22 cellular contexts compared by ENCODE assay signal in the genomic region with DNA sequence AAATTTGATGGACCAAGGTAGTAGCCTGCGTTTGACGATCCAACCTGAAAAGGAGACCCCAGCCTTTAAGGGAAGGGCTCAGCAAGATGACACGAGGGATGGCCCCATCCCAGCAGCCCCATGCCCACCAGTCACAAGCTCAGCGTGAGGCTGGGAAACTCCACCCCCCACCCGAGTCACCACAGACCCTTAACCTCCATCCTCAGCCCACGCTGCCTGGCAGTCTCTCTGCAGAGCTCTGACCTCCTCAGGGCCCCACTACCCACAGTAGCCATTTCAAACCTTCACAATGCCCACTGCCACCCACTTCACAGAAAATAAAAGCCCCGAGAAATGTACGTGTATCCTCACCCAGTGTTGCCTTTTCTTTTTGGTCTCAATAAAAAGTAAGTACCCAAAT. TPM values are rescaled to one million over a fixed set of nuclear protein-coding genes. Genes with fewer than 3 reads are reported as not detected.
DNase-seq lines count a peak whose midpoint lies in the region; ATAC-seq and TF ChIP-seq lines count a peak whose summit lies in the region.
"Had no signal": no experiment of that assay in that cellular context is flagged by ENCODE, and none has a peak within 500 bp of the region (broad histone marks: within the 10 kb centered on the region; RNA-seq: fewer than 3 reads in every experiment).

No MANE protein-coding gene starts in this region.

- DNase-seq in Right ventricle myocardium inferior (ENCODE audit: missing footprints): peak; percentile 21
- DNase-seq in right cardiac atrium: no peak
- no peak for DNase-seq in activated CD4-positive, alpha-beta memory T cell treated with anti-CD3 and anti-CD28 coated beads for 36 hours
- peak; percentile 60 for DNase-seq in fibroblast of mammary gland (ENCODE audit: low read depth)
- DNase-seq in DMS79 treated with DMSO at 0.1 percent for 48 hours (lab: John Stamatoyannopoulos, UW): no peak
- DNase-seq in HuH-7.5 (ENCODE audit: low spot score): no peak
- no peak for DNase-seq in NCI-H1436 treated with DMSO at 0.1 percent for 48 hours (lab: John Stamatoyannopoulos, UW)
- DNase-seq: activated CD4-positive, alpha-beta T cell treated with anti-CD3 and anti-CD28 coated beads for 4 hours; activated T-cell treated with anti-CD3 and anti-CD28 coated beads, Interleukin-2, amount 50 U/mL, for 1 hour; gastrocnemius medialis; NCI-H1105; NCI-H2171; NCI-H774; stimulated activated CD4-positive, alpha-beta T cell treated with anti-CD3 and anti-CD28 coated beads, Interleukin-15, amount 100 ng/mL, for 24 hours; stimulated activated naive B cell treated with anti-CD40 and anti-IgM and Interleukin-4, amounts not matched to agents 10 μg/mL and 1 μg/mL and 100 μg/mL, for 72 hours; transverse colon had no signal

- peak overlapping the region; percentile 4 for H3K27ac Mint-ChIP-seq in activated CD4-positive, alpha-beta memory T cell treated with anti-CD3 and anti-CD28 coated beads for 36 hours
- H3K27ac Mint-ChIP-seq: dendritic cell treated with granulocyte-macrophage colony-stimulating factor and Interleukin-4, amounts not matched to agents 40 ng/mL and 50 ng/mL, for 4 days; mesothelial cell of epicardium had no signal

- no peak overlapping the region for H3K4me3 Mint-ChIP-seq in activated CD4-positive, alpha-beta memory T cell treated with anti-CD3 and anti-CD28 coated beads for 36 hours
- H3K4me3 Mint-ChIP-seq: activated naive CD4-positive, alpha-beta T cell treated with anti-CD3 and anti-CD28 coated beads, Interleukin-2, amount 50 U/mL, for 24 hours; brain; dendritic cell treated with granulocyte-macrophage colony-stimulating factor and Interleukin-4, amounts not matched to agents 40 ng/mL and 50 ng/mL, for 4 days; mesothelial cell of epicardium; stimulated activated naive B cell treated with anti-CD40 and anti-IgM and Interleukin-4, amounts not matched to agents 10 μg/mL and 1 μg/mL and 100 μg/mL, for 72 hours had no signal

- H3K4me1 ChIP-seq in right cardiac atrium (ENCODE audit: control insufficient read depth, insufficient read depth, low read length): no peaks in the 10 kb centered on the region
- H3K4me1 ChIP-seq: gastrocnemius medialis had no signal

- no peaks in the 10 kb centered on the region for H3K9me3 ChIP-seq in right cardiac atrium (ENCODE audit: control insufficient read depth, low read length)
- H3K9me3 ChIP-seq: gastrocnemius medialis, transverse colon had no signal

- peaks cover 53% of the 10 kb centered on the region for H3K4me1 Mint-ChIP-seq in activated CD4-positive, alpha-beta memory T cell treated with anti-CD3 and anti-CD28 coated beads for 36 hours (ENCODE audit: low read depth)
- H3K4me1 Mint-ChIP-seq: brain, mesothelial cell of epicardium had no signal

- no peaks in the 10 kb centered on the region for H3K9me3 Mint-ChIP-seq in activated CD4-positive, alpha-beta memory T cell treated with anti-CD3 and anti-CD28 coated beads for 36 hours
- H3K9me3 Mint-ChIP-seq: activated naive CD4-positive, alpha-beta T cell treated with anti-CD3 and anti-CD28 coated beads, Interleukin-2, amount 50 U/mL, for 24 hours; dendritic cell treated with granulocyte-macrophage colony-stimulating factor and Interleukin-4, amounts not matched to agents 40 ng/mL and 50 ng/mL, for 4 days; mesothelial cell of epicardium; stimulated activated naive B cell treated with anti-CD40 and anti-IgM and Interleukin-4, amounts not matched to agents 10 μg/mL and 1 μg/mL and 100 μg/mL, for 72 hours had no signal

- CTCF ChIA-PET in activated CD4-positive, alpha-beta memory T cell treated with anti-CD3 and anti-CD28 coated beads for 36 hours (lab: Charles Lee): no interaction called here

- no peaks in the 10 kb centered on the region for H3K27me3 Mint-ChIP-seq in activated CD4-positive, alpha-beta memory T cell treated with anti-CD3 and anti-CD28 coated beads for 36 hours
- H3K27me3 Mint-ChIP-seq: activated naive CD4-positive, alpha-beta T cell treated with anti-CD3 and anti-CD28 coated beads, Interleukin-2, amount 50 U/mL, for 24 hours; brain; dendritic cell treated with granulocyte-macrophage colony-stimulating factor and Interleukin-4, amounts not matched to agents 40 ng/mL and 50 ng/mL, for 4 days; stimulated activated naive B cell treated with anti-CD40 and anti-IgM and Interleukin-4, amounts not matched to agents 10 μg/mL and 1 μg/mL and 100 μg/mL, for 72 hours had no signal

- POLR2A ChIA-PET in activated CD4-positive, alpha-beta memory T cell treated with anti-CD3 and anti-CD28 coated beads for 36 hours (lab: Charles Lee): interaction anchor here (1.0 kb wide), 1 partner anchor 38 kb away, joined by 6 read pairs; no protein-coding TSS in a partner anchor

- no peak for ATAC-seq in Right ventricle myocardium inferior
- ATAC-seq in right cardiac atrium: no peak
- ATAC-seq in HG03378 (IDR thresholded peaks at IDR 0.05; ENCODE audit: unreplicated experiment): no peak
- ATAC-seq: gastrocnemius medialis; stimulated activated naive B cell treated with anti-CD40 and anti-IgM and Interleukin-4, amounts not matched to agents 10 μg/mL and 1 μg/mL and 100 μg/mL, for 72 hours had no signal

- 91% methylated on average over 8 of the region's 8 CpGs for WGBS in right cardiac atrium

- H3K36me3 Mint-ChIP-seq in activated CD4-positive, alpha-beta memory T cell treated with anti-CD3 and anti-CD28 coated beads for 36 hours: peaks cover 82% of the 10 kb centered on the region

- no peak for TF ChIP-seq CTCF in fibroblast of mammary gland (conservative IDR thresholded peaks at IDR 0.05; ENCODE audit: control insufficient read depth, insufficient read depth, low read depth, low read length)

- no peak overlapping the region for H3K4me3 ChIP-seq in right cardiac atrium (ENCODE audit: low read length)
- no peak overlapping the region for H3K4me3 ChIP-seq in fibroblast of mammary gland (ENCODE audit: control insufficient read depth, low read depth, low read length)
- H3K4me3 ChIP-seq: gastrocnemius medialis, transverse colon had no signal

- intact Hi-C loops in Right ventricle myocardium inferior (cut with DNase I): no loop called here
- intact Hi-C loops in right cardiac atrium (cut with DNase I): no loop called here
- intact Hi-C loops in activated CD4-positive, alpha-beta memory T cell treated with anti-CD3 and anti-CD28 coated beads for 36 hours (cut with micrococcal nuclease): no loop called here

- H3K27me3 ChIP-seq in right cardiac atrium (ENCODE audit: control insufficient read depth, insufficient read depth): no peaks in the 10 kb centered on the region
- H3K27me3 ChIP-seq: gastrocnemius medialis, transverse colon had no signal

- H3K27ac ChIP-seq in right cardiac atrium (ENCODE audit: low read length): no peak overlapping the region
- H3K27ac ChIP-seq: epithelial cell of prostate, gastrocnemius medialis, transverse colon had no signal

RNA-seq across cellular contexts. Expression of gene USP36, which starts 18.7 kb away (rescaled TPM):
- total RNA-seq in Right ventricle myocardium inferior (18.4 TPM), right cardiac atrium (10 to 100 TPM; 25.1 to 42.9 (median 29.0) TPM)
- polyA plus RNA-seq in right cardiac atrium: 16.2 TPM
- total RNA-seq in activated CD4-positive, alpha-beta memory T cell treated with anti-CD3 and anti-CD28 coated beads for 36 hours: 10 to 100 TPM; 71.2 to 74.3 TPM

RNA-seq across cellular contexts. Expression of gene CYTH1, which starts 39.9 kb away (rescaled TPM):
- total RNA-seq in Right ventricle myocardium inferior (34.0 TPM), right cardiac atrium (10 to 100 TPM; 31.2 to 39.1 (median 36.7) TPM)
- 22.5 TPM for polyA plus RNA-seq in right cardiac atrium
- 100 to 1,000 TPM; 184 to 204 TPM for total RNA-seq in activated CD4-positive, alpha-beta memory T cell treated with anti-CD3 and anti-CD28 coated beads for 36 hours

Comparison
In these comparisons a context has a peak if more than half of its experiments do, and no peak if none do; other contexts are left out.
1. DNase-seq: peak in Right ventricle myocardium inferior (single experiment) and fibroblast of mammary gland (single experiment); none in right cardiac atrium (0 of 3), activated CD4-positive, alpha-beta memory T cell treated with anti-CD3 and anti-CD28 coated beads for 36 hours (single experiment), DMS79 treated with DMSO at 0.1 percent for 48 hours (single experiment), HuH-7.5 (single experiment) and NCI-H1436 treated with DMSO at 0.1 percent for 48 hours (single experiment).